Comparison of ENCODE assay signal across 1 cellular context in the genomic region with DNA sequence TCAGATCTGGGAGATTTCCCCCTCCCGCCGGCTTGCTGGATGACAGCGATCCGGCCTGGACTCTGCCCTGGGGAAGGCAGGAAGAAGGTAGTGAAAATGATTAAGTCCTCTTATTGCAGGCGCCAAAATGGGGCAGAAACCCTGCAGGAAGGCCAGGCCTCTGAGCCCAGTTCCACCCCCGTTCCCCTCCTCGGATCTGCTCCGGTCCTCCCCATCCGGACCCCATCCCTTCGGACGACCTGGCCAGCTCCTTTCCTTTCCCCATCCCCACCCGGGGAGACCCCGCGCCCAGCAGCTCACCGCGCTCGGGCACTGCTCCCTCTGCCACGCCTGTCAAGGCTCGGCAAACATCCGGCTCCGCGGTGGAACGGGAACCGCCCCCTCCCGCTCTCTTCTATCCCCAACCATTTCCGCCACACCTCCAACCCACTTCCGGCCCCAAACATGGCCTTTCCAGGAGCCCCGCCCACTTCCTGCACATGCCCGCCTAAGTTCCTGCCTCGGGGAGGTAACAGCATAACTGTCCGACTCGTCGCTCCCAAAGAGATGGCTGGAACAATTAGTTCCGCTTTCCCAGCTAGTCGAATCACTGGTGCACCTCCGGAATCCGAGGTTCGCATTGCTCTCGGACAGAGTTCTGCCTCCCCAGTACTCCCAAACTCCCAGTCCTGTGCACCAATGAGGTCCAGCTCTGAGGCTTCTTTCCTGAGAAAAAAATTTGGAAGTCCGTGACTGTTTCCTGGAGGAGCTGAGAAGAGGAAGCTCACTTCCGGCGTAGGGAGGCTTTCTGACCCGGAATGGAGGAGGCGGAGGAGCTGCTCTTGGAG.
TF ChIP-seq lines count a peak whose summit lies in the region.

A gene (minus strand): TSS at position 369 of the 827 bp plus-strand sequence. CDS start 4,512 bp downstream, outside the sequence.
A gene (plus strand): TSS at position 781 of the 827 bp plus-strand sequence. CDS start 17 bp downstream, at position 798.

TF ChIP-seq in K562, 482 proteins besides CTCF, POLR2A, EP300 and RAD21 (continued from another document):
- TF ChIP-seq, protein P1, sequence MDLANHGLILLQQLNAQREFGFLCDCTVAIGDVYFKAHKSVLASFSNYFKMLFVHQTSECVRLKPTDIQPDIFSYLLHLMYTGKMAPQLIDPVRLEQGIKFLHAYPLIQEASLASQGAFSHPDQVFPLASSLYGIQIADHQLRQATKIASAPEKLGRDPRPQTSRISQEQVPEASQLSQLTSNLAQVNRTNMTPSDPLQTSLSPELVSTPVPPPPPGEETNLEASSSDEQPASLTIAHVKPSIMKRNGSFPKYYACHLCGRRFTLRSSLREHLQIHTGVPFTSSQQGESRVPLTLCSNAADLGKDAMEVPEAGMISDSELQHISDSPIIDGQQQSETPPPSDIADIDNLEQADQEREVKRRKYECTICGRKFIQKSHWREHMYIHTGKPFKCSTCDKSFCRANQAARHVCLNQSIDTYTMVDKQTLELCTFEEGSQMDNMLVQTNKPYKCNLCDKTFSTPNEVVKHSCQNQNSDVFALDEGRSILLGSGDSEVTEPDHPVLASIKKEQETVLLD (IDR thresholded peaks at IDR 0.05) = peak; percentile 56; the same call in 1 of the 2 replicates
- TF ChIP-seq TAL1 (IDR thresholded peaks at IDR 0.05) (peak; percentile 27; the same call in 1 of the 2 replicates), ZNF24 (IDR thresholded peaks at IDR 0.05) (no peak), ZNF436 (CRISPR knock-in tag; IDR thresholded peaks at IDR 0.05) (no peak), SNRNP70 (optimal IDR thresholded peaks at IDR 0.05; ENCODE audit: low read depth, low read length) (no peak), EGR1 (conservative IDR thresholded peaks at IDR 0.05) (peak; percentile 73), SP1 (CRISPR knock-in tag; IDR thresholded peaks at IDR 0.05) (peak; percentile 98), SMC3 (conservative IDR thresholded peaks at IDR 0.05; ENCODE audit: insufficient read depth, low read depth, low read length) (no peak), C11orf30 (IDR thresholded peaks at IDR 0.05; ENCODE audit: low read depth) (peak; percentile 100), HDAC6 (IDR thresholded peaks at IDR 0.05; ENCODE audit: low read depth, low read length) (no peak), MAFK (IDR thresholded peaks at IDR 0.05; ENCODE audit: low read length) (peak; percentile 12; the same call in 1 of the 2 replicates), TAF1 (IDR thresholded peaks at IDR 0.05; ENCODE audit: control insufficient read depth, extremely low read depth, insufficient read depth, low read length, severe bottlenecking) (peak; percentile 77), KLF6 (CRISPR knock-in tag; IDR thresholded peaks at IDR 0.05; ENCODE audit: borderline replicate concordance) (no peak), OTX1 (CRISPR knock-in tag; IDR thresholded peaks at IDR 0.05) (peak; percentile 89), CBX5 (IDR thresholded peaks at IDR 0.05; ENCODE audit: borderline replicate concordance, low read depth) (no peak), RBM39 (optimal IDR thresholded peaks at IDR 0.05; ENCODE audit: low read depth, low read length) (no peak), ZNF354B (CRISPR knock-in tag; IDR thresholded peaks at IDR 0.05) (no peak), BRCA1 (IDR thresholded peaks at IDR 0.05) (no peak), BRCA1 (CRISPR knock-in tag; IDR thresholded peaks at IDR 0.05) (peak; percentile 47; the same call in 1 of the 2 replicates), TRIM24 (IDR thresholded peaks at IDR 0.05) (peak in 1 of 2 experiments; percentile 100; a peak in 2 of 4 replicates)
- TF ChIP-seq, protein P2, sequence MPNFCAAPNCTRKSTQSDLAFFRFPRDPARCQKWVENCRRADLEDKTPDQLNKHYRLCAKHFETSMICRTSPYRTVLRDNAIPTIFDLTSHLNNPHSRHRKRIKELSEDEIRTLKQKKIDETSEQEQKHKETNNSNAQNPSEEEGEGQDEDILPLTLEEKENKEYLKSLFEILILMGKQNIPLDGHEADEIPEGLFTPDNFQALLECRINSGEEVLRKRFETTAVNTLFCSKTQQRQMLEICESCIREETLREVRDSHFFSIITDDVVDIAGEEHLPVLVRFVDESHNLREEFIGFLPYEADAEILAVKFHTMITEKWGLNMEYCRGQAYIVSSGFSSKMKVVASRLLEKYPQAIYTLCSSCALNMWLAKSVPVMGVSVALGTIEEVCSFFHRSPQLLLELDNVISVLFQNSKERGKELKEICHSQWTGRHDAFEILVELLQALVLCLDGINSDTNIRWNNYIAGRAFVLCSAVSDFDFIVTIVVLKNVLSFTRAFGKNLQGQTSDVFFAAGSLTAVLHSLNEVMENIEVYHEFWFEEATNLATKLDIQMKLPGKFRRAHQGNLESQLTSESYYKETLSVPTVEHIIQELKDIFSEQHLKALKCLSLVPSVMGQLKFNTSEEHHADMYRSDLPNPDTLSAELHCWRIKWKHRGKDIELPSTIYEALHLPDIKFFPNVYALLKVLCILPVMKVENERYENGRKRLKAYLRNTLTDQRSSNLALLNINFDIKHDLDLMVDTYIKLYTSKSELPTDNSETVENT (CRISPR knock-in tag; IDR thresholded peaks at IDR 0.05) = peak; percentile 44; the same call in 1 of the 2 replicates
- TF ChIP-seq, protein P3, sequence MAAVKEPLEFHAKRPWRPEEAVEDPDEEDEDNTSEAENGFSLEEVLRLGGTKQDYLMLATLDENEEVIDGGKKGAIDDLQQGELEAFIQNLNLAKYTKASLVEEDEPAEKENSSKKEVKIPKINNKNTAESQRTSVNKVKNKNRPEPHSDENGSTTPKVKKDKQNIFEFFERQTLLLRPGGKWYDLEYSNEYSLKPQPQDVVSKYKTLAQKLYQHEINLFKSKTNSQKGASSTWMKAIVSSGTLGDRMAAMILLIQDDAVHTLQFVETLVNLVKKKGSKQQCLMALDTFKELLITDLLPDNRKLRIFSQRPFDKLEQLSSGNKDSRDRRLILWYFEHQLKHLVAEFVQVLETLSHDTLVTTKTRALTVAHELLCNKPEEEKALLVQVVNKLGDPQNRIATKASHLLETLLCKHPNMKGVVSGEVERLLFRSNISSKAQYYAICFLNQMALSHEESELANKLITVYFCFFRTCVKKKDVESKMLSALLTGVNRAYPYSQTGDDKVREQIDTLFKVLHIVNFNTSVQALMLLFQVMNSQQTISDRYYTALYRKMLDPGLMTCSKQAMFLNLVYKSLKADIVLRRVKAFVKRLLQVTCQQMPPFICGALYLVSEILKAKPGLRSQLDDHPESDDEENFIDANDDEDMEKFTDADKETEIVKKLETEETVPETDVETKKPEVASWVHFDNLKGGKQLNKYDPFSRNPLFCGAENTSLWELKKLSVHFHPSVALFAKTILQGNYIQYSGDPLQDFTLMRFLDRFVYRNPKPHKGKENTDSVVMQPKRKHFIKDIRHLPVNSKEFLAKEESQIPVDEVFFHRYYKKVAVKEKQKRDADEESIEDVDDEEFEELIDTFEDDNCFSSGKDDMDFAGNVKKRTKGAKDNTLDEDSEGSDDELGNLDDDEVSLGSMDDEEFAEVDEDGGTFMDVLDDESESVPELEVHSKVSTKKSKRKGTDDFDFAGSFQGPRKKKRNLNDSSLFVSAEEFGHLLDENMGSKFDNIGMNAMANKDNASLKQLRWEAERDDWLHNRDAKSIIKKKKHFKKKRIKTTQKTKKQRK (IDR thresholded peaks at IDR 0.05; ENCODE audit: borderline replicate concordance, low read depth, low read length) = no peak
- TF ChIP-seq, protein P4, sequence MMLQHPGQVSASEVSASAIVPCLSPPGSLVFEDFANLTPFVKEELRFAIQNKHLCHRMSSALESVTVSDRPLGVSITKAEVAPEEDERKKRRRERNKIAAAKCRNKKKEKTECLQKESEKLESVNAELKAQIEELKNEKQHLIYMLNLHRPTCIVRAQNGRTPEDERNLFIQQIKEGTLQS (IDR thresholded peaks at IDR 0.05) = peak; percentile 66
- TF ChIP-seq, protein P4 (CRISPR knock-in tag; conservative IDR thresholded peaks at IDR 0.05) = peak; percentile 90
- TF ChIP-seq, protein P5, sequence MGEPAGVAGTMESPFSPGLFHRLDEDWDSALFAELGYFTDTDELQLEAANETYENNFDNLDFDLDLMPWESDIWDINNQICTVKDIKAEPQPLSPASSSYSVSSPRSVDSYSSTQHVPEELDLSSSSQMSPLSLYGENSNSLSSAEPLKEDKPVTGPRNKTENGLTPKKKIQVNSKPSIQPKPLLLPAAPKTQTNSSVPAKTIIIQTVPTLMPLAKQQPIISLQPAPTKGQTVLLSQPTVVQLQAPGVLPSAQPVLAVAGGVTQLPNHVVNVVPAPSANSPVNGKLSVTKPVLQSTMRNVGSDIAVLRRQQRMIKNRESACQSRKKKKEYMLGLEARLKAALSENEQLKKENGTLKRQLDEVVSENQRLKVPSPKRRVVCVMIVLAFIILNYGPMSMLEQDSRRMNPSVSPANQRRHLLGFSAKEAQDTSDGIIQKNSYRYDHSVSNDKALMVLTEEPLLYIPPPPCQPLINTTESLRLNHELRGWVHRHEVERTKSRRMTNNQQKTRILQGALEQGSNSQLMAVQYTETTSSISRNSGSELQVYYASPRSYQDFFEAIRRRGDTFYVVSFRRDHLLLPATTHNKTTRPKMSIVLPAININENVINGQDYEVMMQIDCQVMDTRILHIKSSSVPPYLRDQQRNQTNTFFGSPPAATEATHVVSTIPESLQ (CRISPR knock-in tag; IDR thresholded peaks at IDR 0.05) = 0 out of 2 replicates have a peak, but pooled peaks have one; percentile 53
TF ChIP-seq in K562: peak in this region for 202.
